Comparison of ENCODE assay signal across 8 cellular contexts in genomic region chr19:46784262-46785053, GRCh38. TPM values are rescaled to one million over a fixed set of nuclear protein-coding genes. Genes with fewer than 3 reads are reported as not detected.
DNase-seq lines count a peak whose midpoint lies in the region; ATAC-seq and TF ChIP-seq lines count a peak whose summit lies in the region.

No MANE protein-coding gene starts in this region.

- no peak overlapping the region for H3K27ac ChIP-seq in CD8-positive, alpha-beta T cell (ENCODE audit: low read depth, low read length)
- H3K27ac ChIP-seq in coronary artery (peak overlapping the region in 1 of 2 donors; percentile 94), lower lobe of right lung (peak overlapping the region; percentile 90)

- no peaks in the 10 kb centered on the region for H3K36me3 ChIP-seq in CD8-positive, alpha-beta T cell (ENCODE audit: insufficient read depth, low read length)
- peaks cover 44% of the 10 kb centered on the region for H3K36me3 ChIP-seq in lower lobe of right lung

- DNase-seq in CD8-positive, alpha-beta T cell = peak in 3 of 7 experiments; percentile 25 to 63 (median 40)
- DNase-seq in NCI-H2107 (lab: John Stamatoyannopoulos, UW) = peak; percentile 75
- peak; percentile 79 for DNase-seq in coronary artery (ENCODE audit: low spot score)
- peak; percentile 88 for DNase-seq in lower lobe of right lung
- DNase-seq in stimulated activated CD8-positive, alpha-beta memory T cell treated with anti-CD3 and anti-CD28 coated beads, Interleukin-7, amount 100 ng/mL, for 4 hours (ENCODE audit: low read depth in 2 of 2) = peak; percentile 55 to 56
- DNase-seq in COR-L47 (lab: John Stamatoyannopoulos, UW) = no peak

- intact Hi-C loops in CD8-positive, alpha-beta T cell (cut with DNase I, micrococcal nuclease) = loop anchor here (5.0 to 10.0 kb wide), 4 partner anchors 38 to 443 kb away; partner anchors contain the start of gene PRKD2 (in 1 of the 2)
- intact Hi-C loops in lower lobe of right lung (cut with DNase I) = no loop called here

- peaks cover 50% of the 10 kb centered on the region for H3K4me1 ChIP-seq in CD8-positive, alpha-beta T cell (ENCODE audit: insufficient read depth, low read length)
- peaks cover 38% of the 10 kb centered on the region for H3K4me1 ChIP-seq in lower lobe of right lung

- H3K9me3 ChIP-seq in CD8-positive, alpha-beta T cell (ENCODE audit: low read length) = no peaks in the 10 kb centered on the region
- no peaks in the 10 kb centered on the region for H3K9me3 ChIP-seq in lower lobe of right lung

- CTCF ChIA-PET in CD8-positive, alpha-beta T cell (lab: Charles Lee) = interaction anchor here (0.8 to 9.1 kb wide), 7 partner anchors 18 to 271 kb away, joined by 3 to 39 read pairs (median 3); no protein-coding TSS in a partner anchor

- H3K9me3 Mint-ChIP-seq in CD8-positive, alpha-beta T cell = no peaks in the 10 kb centered on the region

- H3K36me3 Mint-ChIP-seq in CD8-positive, alpha-beta T cell = peaks cover 26% of the 10 kb centered on the region

- no peaks in the 10 kb centered on the region for H3K27me3 Mint-ChIP-seq in CD8-positive, alpha-beta T cell (ENCODE audit: low read depth)

- H3K4me1 Mint-ChIP-seq in CD8-positive, alpha-beta T cell (ENCODE audit: low read depth) = peaks cover 52% of the 10 kb centered on the region

- peak; percentile 16 for TF ChIP-seq CTCF in CD8-positive, alpha-beta T cell (IDR thresholded peaks at IDR 0.05)
- TF ChIP-seq CTCF in WI38 (IDR thresholded peaks at IDR 0.05; ENCODE audit: low read depth, low read length) (0 out of 2 replicates have a peak, but pooled peaks have one; percentile 25), coronary artery (IDR thresholded peaks at IDR 0.05) (no peak), lower lobe of right lung (IDR thresholded peaks at IDR 0.05) (peak; percentile 14)

- H3K27me3 ChIP-seq in CD8-positive, alpha-beta T cell (ENCODE audit: insufficient read depth, low read length) = no peaks in the 10 kb centered on the region
- H3K27me3 ChIP-seq in lower lobe of right lung (ENCODE audit: low read depth) = no peaks in the 10 kb centered on the region

- peak overlapping the region; percentile 11 for H3K4me3 ChIP-seq in CD8-positive, alpha-beta T cell (ENCODE audit: low read depth, low read length)
- H3K4me3 ChIP-seq in WI38 (ENCODE audit: low read depth, low read length) = peak overlapping the region; percentile 83
- H3K4me3 ChIP-seq in coronary artery = peak overlapping the region; percentile 91
- peak overlapping the region; percentile 86 for H3K4me3 ChIP-seq in lower lobe of right lung

- ATAC-seq in CD8-positive, alpha-beta T cell = no peak
- ATAC-seq in GM19438 (IDR thresholded peaks at IDR 0.05; ENCODE audit: low read depth, unreplicated experiment) = peak; percentile 45
- peak; percentile 61 to 77 for ATAC-seq in lower lobe of right lung

- peak overlapping the region; percentile 85 for H3K4me3 Mint-ChIP-seq in CD8-positive, alpha-beta T cell

- POLR2A ChIA-PET in CD8-positive, alpha-beta T cell (lab: Charles Lee) = interaction anchor here (2.3 kb wide), 1 partner anchor 37 kb away, joined by 12 read pairs; no protein-coding TSS in a partner anchor

- peak overlapping the region; percentile 84 for H3K27ac Mint-ChIP-seq in CD8-positive, alpha-beta T cell

RNA-seq across cellular contexts. Expression of gene SLC1A5, which starts 3.9 kb away (rescaled TPM):
- total RNA-seq in CD8-positive, alpha-beta T cell = 10 to 100 TPM; 16.6 to 17.4 TPM
- total RNA-seq in lower lobe of right lung = 120 TPM

RNA-seq across cellular contexts. Expression of gene STRN4, which starts 38.2 kb away (rescaled TPM):
- total RNA-seq in CD8-positive, alpha-beta T cell = 100 to 1,000 TPM; 120 to 126 TPM
- total RNA-seq in lower lobe of right lung = 69.1 TPM

RNA-seq across cellular contexts. Expression of gene FKRP, which starts 38.6 kb away (rescaled TPM):
- total RNA-seq in CD8-positive, alpha-beta T cell = 10 to 100 TPM; 23.2 to 25.4 TPM
- total RNA-seq in lower lobe of right lung = 13.2 TPM

Comparison
In these comparisons a context has a peak if more than half of its experiments do, and no peak if none do; other contexts are left out.
1. H3K4me3 ChIP-seq: peak in every context shown above with its lines; median percentile 91 in coronary artery; 86 in lower lobe of right lung; 83 in WI38; 11 in CD8-positive, alpha-beta T cell.